In the genomic region with DNA sequence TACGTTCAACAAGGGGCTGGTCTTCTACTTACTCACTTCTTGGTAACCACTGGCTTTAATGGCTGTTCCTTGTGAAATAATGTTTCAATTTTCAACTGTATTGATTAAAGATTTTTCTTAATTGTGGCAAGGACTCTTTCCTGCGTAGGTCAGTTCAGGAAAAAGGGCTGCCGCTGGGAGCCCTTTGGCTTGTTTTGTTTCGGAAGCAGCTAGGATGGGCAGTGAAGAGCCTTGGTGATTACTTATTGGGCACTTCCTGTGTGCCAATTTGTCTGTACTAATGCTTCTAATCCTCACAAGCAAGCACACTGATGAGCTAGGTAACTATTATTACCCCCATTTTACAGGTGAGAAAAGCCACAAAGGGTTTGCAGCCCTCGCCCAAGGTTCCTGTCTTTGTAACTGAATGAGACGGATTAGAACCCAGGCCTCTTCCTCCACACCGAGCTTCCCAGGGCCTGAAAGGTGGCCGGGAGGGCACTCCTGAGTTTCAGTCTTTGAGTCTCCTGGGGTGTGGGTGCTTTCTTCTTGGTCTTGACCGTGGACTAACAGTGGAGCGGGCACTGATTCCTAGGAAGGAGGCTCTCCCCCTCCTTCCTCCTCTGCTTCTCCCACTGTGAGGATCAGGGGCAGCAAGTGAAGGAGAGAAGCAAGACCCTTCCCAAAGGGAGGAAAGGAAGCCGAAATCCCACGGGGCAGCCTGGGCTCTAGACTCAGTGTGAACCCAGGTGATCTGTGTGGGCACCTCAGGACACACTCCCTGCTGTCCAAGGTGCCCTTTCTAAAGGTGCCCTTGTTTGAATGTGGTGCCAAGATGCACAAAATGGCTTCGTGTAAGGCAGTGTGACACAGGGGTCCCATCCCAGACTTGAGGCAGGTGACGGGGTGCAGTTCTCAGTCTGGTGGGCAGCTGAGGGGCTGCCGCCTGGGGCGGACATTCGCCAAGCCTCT, we compare ENCODE assay signal across 16 cellular contexts. TPM values are rescaled to one million over a fixed set of nuclear protein-coding genes. Genes with fewer than 3 reads are reported as not detected.
DNase-seq lines count a peak whose midpoint lies in the region; ATAC-seq, FAIRE-seq and TF ChIP-seq lines count a peak whose summit lies in the region.
"Had no signal": no experiment of that assay in that cellular context is flagged by ENCODE, and none has a peak within 500 bp of the region (broad histone marks: within the 10 kb centered on the region; RNA-seq: fewer than 3 reads in every experiment).

No MANE protein-coding gene starts in this region.

- no peaks in the 10 kb centered on the region for H4K20me1 ChIP-seq in HepG2 (ENCODE audit: insufficient read depth, low read length)

- H3K36me3 ChIP-seq in right lobe of liver = no peaks in the 10 kb centered on the region
- no peaks in the 10 kb centered on the region for H3K36me3 ChIP-seq in HepG2 (replicated peaks in 1 of 2; ENCODE audit: control insufficient read depth in 1 of 2, insufficient read depth in 2 of 2, low read length in 2 of 2)
- H3K36me3 ChIP-seq in rectal smooth muscle tissue (ENCODE audit: control insufficient read depth, insufficient read depth, low read length) = peaks cover 4% of the 10 kb centered on the region
- H3K36me3 ChIP-seq in mucosa of descending colon (ENCODE audit: low read depth) = no peaks in the 10 kb centered on the region

- in situ Hi-C loops in HepG2 (cut with HindIII; ENCODE audit: extremely low pct_ligation_motif_present, low pct_unique_long_range_greater_than_20kb) = no loop called here

- no peak for FAIRE-seq in HepG2 (lab: Jason Lieb, UNC)
- FAIRE-seq: GM19239, HTR-8/SVneo had no signal

- H3K9me3 ChIP-seq in right lobe of liver = no peaks in the 10 kb centered on the region
- no peaks in the 10 kb centered on the region for H3K9me3 ChIP-seq in HepG2 (ENCODE audit: low read length)
- H3K9me3 ChIP-seq in right cardiac atrium (ENCODE audit: control insufficient read depth, low read length) = no peaks in the 10 kb centered on the region
- no peaks in the 10 kb centered on the region for H3K9me3 ChIP-seq in mucosa of descending colon

- H3K9ac ChIP-seq in HepG2 (ENCODE audit: insufficient read depth, low read depth, low read length) = no peak overlapping the region
- no peak overlapping the region for H3K9ac ChIP-seq in rectal smooth muscle tissue (ENCODE audit: low read length)

- POLR2A ChIA-PET in HepG2 (lab: Yijun Ruan, JAX) = no interaction called here

- TF ChIP-seq POLR2A in right lobe of liver (IDR thresholded peaks at IDR 0.05) (no peak), HepG2 (IDR thresholded peaks at IDR 0.05; ENCODE audit: insufficient read depth in 1 of 2, low read depth in 2 of 2, low read length in 2 of 2) (no peak)

- TF ChIP-seq CTCF in right lobe of liver (IDR thresholded peaks at IDR 0.05) (no peak), HepG2 (CRISPR knock-in tag; IDR thresholded peaks at IDR 0.05) (no peak), mucosa of descending colon (IDR thresholded peaks at IDR 0.05) (no peak)

- DNase-seq in right lobe of liver = no peak
- no peak for DNase-seq in HepG2 (ENCODE audit: low spot score)
- no peak for DNase-seq in right cardiac atrium
- no peak for DNase-seq in HT-29 (ENCODE audit: low spot score)
- DNase-seq in mesenteric fat pad (ENCODE audit: low spot score) = no peak
- DNase-seq in NCI-H146 (lab: John Stamatoyannopoulos, UW) = no peak
- DNase-seq in mucosa of descending colon = no peak
- DNase-seq: activated CD4-positive, alpha-beta T cell treated with anti-CD3 and anti-CD28 coated beads for 48 hours; activated T-cell treated with anti-CD3 and anti-CD28 coated beads, Interleukin-2, amount 50 U/mL, for 1 hour; NCI-H2081 treated with DMSO at 0.1 percent for 48 hours; NCI-H748 treated with DMSO at 0.1 percent for 48 hours; RPMI8226; stimulated activated CD4-positive, alpha-beta T cell treated with anti-CD3 and anti-CD28 coated beads, Interleukin-2, amount 100 ng/mL, for 24 hours had no signal

- H3K4me2 ChIP-seq in HepG2 (ENCODE audit: low read depth, low read length) = no peak overlapping the region

- WGBS in right lobe of liver (ENCODE audit: insufficient coverage, low coverage, low lambda C conversion rate, missing lambda C conversion rate) = 55% methylated on average over 6 of the region's 17 CpGs
- 50% methylated on average over 14 of the region's 17 CpGs for WGBS in HepG2 (ENCODE audit: low lambda C conversion rate)
- WGBS in right cardiac atrium = 73% methylated on average over 17 of the region's 17 CpGs

- H2AFZ ChIP-seq in HepG2 (ENCODE audit: low read length) = no peak overlapping the region

- H3K27me3 ChIP-seq in right lobe of liver = peaks cover 0 to 8% of the 10 kb centered on the region in 2 donors
- peaks cover 7 to 67% of the 10 kb centered on the region in 2 experiments; a peak in 4 of 5 replicates for H3K27me3 ChIP-seq in HepG2 (ENCODE audit: control insufficient read depth in 1 of 2, insufficient read depth in 2 of 2, low read length in 2 of 2)
- no peaks in the 10 kb centered on the region for H3K27me3 ChIP-seq in right cardiac atrium (ENCODE audit: control insufficient read depth, insufficient read depth)
- no peaks in the 10 kb centered on the region for H3K27me3 ChIP-seq in rectal smooth muscle tissue (ENCODE audit: control insufficient read depth, insufficient read depth, low read length)

- no peaks in the 10 kb centered on the region for H3K79me2 ChIP-seq in HepG2 (ENCODE audit: insufficient read depth, low read length)

- CTCF ChIA-PET in HepG2 (lab: Yijun Ruan, JAX; ENCODE audit: low intra/inter-chr PET ratio, low total read pairs) = no interaction called here

- no peak for ATAC-seq in right lobe of liver
- ATAC-seq in HepG2 = no peak
- ATAC-seq in right cardiac atrium = no peak
- ATAC-seq in mucosa of descending colon = no peak

- intact Hi-C loops in right lobe of liver (cut with DNase I) (no loop called here), HepG2 (cut with micrococcal nuclease; ENCODE audit: unreplicated experiment) (no loop called here), right cardiac atrium (cut with DNase I) (no loop called here), mucosa of descending colon (cut with DNase I, micrococcal nuclease) (no loop called here)

- no TSS peak for BruUV-seq in HepG2 (replicated peaks; lab: Mats Ljungman, UMichigan)

- no peak for TF ChIP-seq EP300 in HepG2 (IDR thresholded peaks at IDR 0.05; ENCODE audit: low read depth in 2 of 2, low read length in 2 of 2)
- no peak for TF ChIP-seq EP300 in HepG2 (CRISPR knock-in tag; IDR thresholded peaks at IDR 0.05; ENCODE audit: borderline replicate concordance)

- H3K27ac ChIP-seq in right lobe of liver (peak overlapping the region in 2 of 3 donors; percentile 21 to 54), HepG2 (ENCODE audit: extremely low read length, insufficient read depth, low read length) (no peak overlapping the region), right cardiac atrium (ENCODE audit: low read length) (peak overlapping the region; percentile 2), rectal smooth muscle tissue (ENCODE audit: low read depth, low read length) (peak overlapping the region; percentile 97)

- H3K4me1 ChIP-seq in right lobe of liver (peaks cover 0 to 23% (median 5%) of the 10 kb centered on the region in 4 donors), HepG2 (ENCODE audit: insufficient read depth, low read length) (peaks cover 11% of the 10 kb centered on the region), right cardiac atrium (ENCODE audit: control insufficient read depth, insufficient read depth, low read length) (peaks cover 37% of the 10 kb centered on the region), rectal smooth muscle tissue (ENCODE audit: control insufficient read depth, insufficient read depth, low read length) (peaks cover 55% of the 10 kb centered on the region), mucosa of descending colon (ENCODE audit: low read depth) (peaks cover 10% of the 10 kb centered on the region)

- no peak for TF ChIP-seq RAD21 in HepG2 (CRISPR knock-in tag; IDR thresholded peaks at IDR 0.05)

- H3K4me3 ChIP-seq in right lobe of liver = no peak overlapping the region
- no peak overlapping the region for H3K4me3 ChIP-seq in HepG2 (replicated peaks in 1 of 3; ENCODE audit: insufficient read depth in 1 of 3, low read depth in 2 of 3, low read length in 3 of 3)
- no peak overlapping the region for H3K4me3 ChIP-seq in right cardiac atrium (ENCODE audit: low read length)
- peak overlapping the region; percentile 50 for H3K4me3 ChIP-seq in rectal smooth muscle tissue (ENCODE audit: low read length)
- H3K4me3 ChIP-seq in mucosa of descending colon = no peak overlapping the region

RNA-seq across cellular contexts. Expression of a gene that starts 3.7 kb away (rescaled TPM):
- total RNA-seq in right lobe of liver (10 to 100 TPM in 5 of 6 experiments, 1 to 10 TPM in 1; 8.4 to 65.8 (median 42.5) TPM), HepG2 (2016; rRNA removed; fragmentation: Illumina TruSeq; extraction: Trizol) (0.15 and 0.22 TPM in 2 replicates), right cardiac atrium (100 to 1,000 TPM in 3 of 4 donors, 10 to 100 TPM in 1; 84.7 to 268 (median 123) TPM), mesenteric fat pad (1,333 TPM), mucosa of descending colon (100 to 1,000 TPM in 1 of 3 donors, 10 to 100 TPM in 2; 33.5 to 389 (median 74.2) TPM)
- not detected in 2 replicates for total RNA-seq in HepG2 (2016; cell fraction: cytosol; rRNA removed; fragmentation: Illumina TruSeq; extraction: Trizol; ENCODE audit: low read depth)
- total RNA-seq in HepG2 (2016; cell fraction: insoluble cytoplasmic fraction; rRNA removed; fragmentation: Illumina TruSeq; extraction: Trizol) = 0.15 and 0.35 TPM in 2 replicates
- not detected in 2 replicates for total RNA-seq in HepG2 (2016; cell fraction: membrane; rRNA removed; fragmentation: Illumina TruSeq; extraction: Trizol)
- 1.3 TPM in 1 of 2 replicates, not detected in the other for total RNA-seq in HepG2 (2016; cell fraction: nucleus; rRNA removed; fragmentation: Illumina TruSeq; extraction: Trizol)
- polyA plus RNA-seq in HepG2 (2011; rRNA removed) (1.0 and 1.9 TPM in 2 replicates), right cardiac atrium (101 TPM)
- 0.56 and 1.6 TPM in 2 replicates for polyA plus RNA-seq in HepG2 (2011; cell fraction: cytosol; rRNA removed)
- 1.2 and 4.2 TPM in 2 replicates for polyA plus RNA-seq in HepG2 (2011; cell fraction: nucleus; rRNA removed)
- polyA plus RNA-seq in HepG2 (2012) = 0.25 and 0.92 TPM in 2 replicates
- 0.21 TPM in 1 of 2 replicates, not detected in the other for polyA plus RNA-seq in HepG2 (2016; cell fraction: cytosol; fragmentation: Illumina TruSeq; extraction: Trizol; ENCODE audit: low read depth)
- 0.19 and 0.68 TPM in 2 replicates for polyA plus RNA-seq in HepG2 (2016; cell fraction: insoluble cytoplasmic fraction; fragmentation: Illumina TruSeq; extraction: Trizol; ENCODE audit: low read depth)
- 0.21 and 0.27 TPM in 2 replicates for polyA plus RNA-seq in HepG2 (2016; cell fraction: membrane; fragmentation: Illumina TruSeq; extraction: Trizol; ENCODE audit: low read depth)
- 0.37 TPM in 1 of 2 replicates, not detected in the other for polyA plus RNA-seq in HepG2 (2016; cell fraction: nucleus; fragmentation: Illumina TruSeq; extraction: Trizol; ENCODE audit: insufficient read depth, low read depth)
- polyA minus RNA-seq in HepG2 (2011; rRNA and poly(A)+ RNA removed; ENCODE audit: low replicate concordance) = 3.0 and 8.4 TPM in 2 replicates
- 0.97 and 1.9 TPM in 2 replicates for polyA minus RNA-seq in HepG2 (2011; cell fraction: cytosol; rRNA and poly(A)+ RNA removed)
- polyA minus RNA-seq in HepG2 (2011; cell fraction: nucleus; rRNA and poly(A)+ RNA removed) = 0.75 and 1.4 TPM in 2 replicates
- total RNA-seq in HT-29 (2014; rRNA removed; shearing (Covaris generic)) = 38.4 and 44.2 TPM in 2 replicates

RNA-seq across cellular contexts. Expression of a gene that starts 3.9 kb away (rescaled TPM):
- total RNA-seq in right lobe of liver = 10 to 100 TPM in 5 of 6 experiments, 1 to 10 TPM in 1; 8.0 to 89.8 (median 41.1) TPM
- not detected in 2 replicates for total RNA-seq in HepG2 (2016; rRNA removed; fragmentation: Illumina TruSeq; extraction: Trizol)
- not detected in 2 replicates for total RNA-seq in HepG2 (2016; cell fraction: cytosol; rRNA removed; fragmentation: Illumina TruSeq; extraction: Trizol; ENCODE audit: low read depth)
- not detected in 2 replicates for total RNA-seq in HepG2 (2016; cell fraction: insoluble cytoplasmic fraction; rRNA removed; fragmentation: Illumina TruSeq; extraction: Trizol)
- total RNA-seq in HepG2 (2016; cell fraction: membrane; rRNA removed; fragmentation: Illumina TruSeq; extraction: Trizol) = not detected in 2 replicates
- total RNA-seq in HepG2 (2016; cell fraction: nucleus; rRNA removed; fragmentation: Illumina TruSeq; extraction: Trizol) = not detected in 2 replicates
- 0.03 TPM in 1 of 2 replicates, not detected in the other for polyA plus RNA-seq in HepG2 (2011; rRNA removed)
- not detected in 2 replicates for polyA plus RNA-seq in HepG2 (2011; cell fraction: cytosol; rRNA removed)
- 0.05 TPM in 1 of 2 replicates, not detected in the other for polyA plus RNA-seq in HepG2 (2011; cell fraction: nucleus; rRNA removed)
- polyA plus RNA-seq in HepG2 (2012) = not detected in 2 replicates
- polyA plus RNA-seq in HepG2 (2016; cell fraction: cytosol; fragmentation: Illumina TruSeq; extraction: Trizol; ENCODE audit: low read depth) = not detected in 2 replicates
- polyA plus RNA-seq in HepG2 (2016; cell fraction: insoluble cytoplasmic fraction; fragmentation: Illumina TruSeq; extraction: Trizol; ENCODE audit: low read depth) = not detected in 2 replicates
- not detected in 2 replicates for polyA plus RNA-seq in HepG2 (2016; cell fraction: membrane; fragmentation: Illumina TruSeq; extraction: Trizol; ENCODE audit: low read depth)
- polyA plus RNA-seq in HepG2 (2016; cell fraction: nucleus; fragmentation: Illumina TruSeq; extraction: Trizol; ENCODE audit: insufficient read depth, low read depth) = not detected in 2 replicates
- 10.2 TPM in 1 of 2 replicates, not detected in the other for polyA minus RNA-seq in HepG2 (2011; rRNA and poly(A)+ RNA removed; ENCODE audit: low replicate concordance)
- polyA minus RNA-seq in HepG2 (2011; cell fraction: cytosol; rRNA and poly(A)+ RNA removed) = not detected in 2 replicates
- 0.13 TPM in 1 of 2 replicates, not detected in the other for polyA minus RNA-seq in HepG2 (2011; cell fraction: nucleus; rRNA and poly(A)+ RNA removed)
- 100 to 1,000 TPM in 3 of 4 donors, 10 to 100 TPM in 1; 91.9 to 267 (median 118) TPM for total RNA-seq in right cardiac atrium
- 69.8 TPM for polyA plus RNA-seq in right cardiac atrium
- total RNA-seq in HT-29 (2014; rRNA removed; shearing (Covaris generic)) = 0.10 and 0.29 TPM in 2 replicates
- total RNA-seq in mesenteric fat pad = 1,996 TPM
- total RNA-seq in mucosa of descending colon = 100 to 1,000 TPM in 1 of 3 donors, 10 to 100 TPM in 2; 19.0 to 308 (median 61.9) TPM
